13 cellular contexts compared by ENCODE assay signal in the genomic region with DNA sequence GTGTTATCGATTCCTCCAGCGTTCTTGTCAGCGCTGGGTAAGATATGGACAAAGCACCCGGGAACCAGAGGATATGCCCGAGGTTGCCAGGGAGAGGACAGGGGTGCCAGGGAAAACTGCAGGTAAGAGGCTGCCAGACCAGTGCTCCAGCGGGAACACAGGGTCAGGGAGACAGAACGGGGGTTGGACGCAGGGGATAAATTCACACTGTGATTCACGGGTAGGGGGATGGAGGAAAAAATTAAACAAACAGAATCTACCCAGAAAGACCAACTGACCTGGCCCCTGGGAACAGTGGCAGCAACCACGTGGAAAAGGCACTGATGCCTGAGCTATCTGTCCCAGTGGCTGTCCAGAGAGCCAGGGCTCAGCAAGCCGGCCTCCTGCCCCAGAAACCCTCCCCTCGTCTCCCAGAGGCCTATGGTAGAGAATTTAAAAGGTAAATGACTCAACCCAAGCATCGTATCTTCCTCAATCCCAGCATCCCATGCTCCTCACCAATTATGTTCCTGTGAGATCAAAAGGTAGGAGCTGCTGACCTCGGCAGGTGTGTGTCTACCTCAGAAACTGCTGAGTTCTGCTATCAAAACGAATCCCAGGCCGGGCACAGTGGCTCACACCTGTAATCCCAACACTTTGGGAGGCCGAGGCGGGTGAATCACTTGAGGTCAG. TPM values are rescaled to one million over a fixed set of nuclear protein-coding genes. Genes with fewer than 3 reads are reported as not detected.
DNase-seq lines count a peak whose midpoint lies in the region; ATAC-seq and TF ChIP-seq lines count a peak whose summit lies in the region.
"Had no signal": no experiment of that assay in that cellular context is flagged by ENCODE, and none has a peak within 500 bp of the region (broad histone marks: within the 10 kb centered on the region; RNA-seq: fewer than 3 reads in every experiment).

No MANE protein-coding gene starts in this region.

- H3K4me1 Mint-ChIP-seq in activated CD4-positive, alpha-beta T cell treated with anti-CD3 and anti-CD28 coated beads for 36 hours: peaks cover 81% of the 10 kb centered on the region
- H3K4me1 Mint-ChIP-seq in chondrocyte (ENCODE audit: low read depth): peaks cover 71% of the 10 kb centered on the region

- POLR2A ChIA-PET in activated CD4-positive, alpha-beta T cell treated with anti-CD3 and anti-CD28 coated beads for 36 hours (lab: Charles Lee): no interaction called here

- intact Hi-C loops in activated CD4-positive, alpha-beta T cell treated with anti-CD3 and anti-CD28 coated beads for 36 hours (cut with DNase I, micrococcal nuclease): loop anchor here in 1 of 2 experiments (5.0 kb wide), 1 partner anchor 335 kb away; no protein-coding TSS in a partner anchor
- intact Hi-C loops in right lobe of liver (cut with DNase I): no loop called here

- peak overlapping the region; percentile 2 to 39 (median 21) for H3K4me3 ChIP-seq in right lobe of liver
- no peak overlapping the region for H3K4me3 ChIP-seq in suprapubic skin
- H3K4me3 ChIP-seq in WERI-Rb-1 (ENCODE audit: low read depth, low read length): no peak overlapping the region
- H3K4me3 ChIP-seq: breast epithelium had no signal

- WGBS in right lobe of liver (ENCODE audit: insufficient coverage, low coverage, low lambda C conversion rate, missing lambda C conversion rate): 38% methylated on average over 16 of the region's 18 CpGs
- 67% methylated on average over 18 of the region's 18 CpGs for WGBS in suprapubic skin

- TF ChIP-seq CTCF in chondrocyte (IDR thresholded peaks at IDR 0.05) (no peak), right lobe of liver (IDR thresholded peaks at IDR 0.05) (no peak), suprapubic skin (IDR thresholded peaks at IDR 0.05) (no peak), WERI-Rb-1 (IDR thresholded peaks at IDR 0.05; ENCODE audit: low read depth, low read length) (no peak)

- H3K9me3 Mint-ChIP-seq in activated CD4-positive, alpha-beta T cell treated with anti-CD3 and anti-CD28 coated beads for 36 hours (ENCODE audit: low read depth): peaks cover 9% of the 10 kb centered on the region
- H3K9me3 Mint-ChIP-seq in chondrocyte (ENCODE audit: low read depth): no peaks in the 10 kb centered on the region

- peak overlapping the region; percentile 76 for H3K27ac Mint-ChIP-seq in activated CD4-positive, alpha-beta T cell treated with anti-CD3 and anti-CD28 coated beads for 36 hours
- H3K27ac Mint-ChIP-seq in chondrocyte (ENCODE audit: unreplicated experiment): peak overlapping the region; percentile 19
- H3K27ac Mint-ChIP-seq: T-helper 17 cell had no signal

- H3K4me1 ChIP-seq in right lobe of liver: peaks cover 0 to 77% (median 29%) of the 10 kb centered on the region in 4 donors
- peaks cover 55% of the 10 kb centered on the region for H3K4me1 ChIP-seq in suprapubic skin
- H3K4me1 ChIP-seq: breast epithelium had no signal

- CTCF ChIA-PET in activated CD4-positive, alpha-beta T cell treated with anti-CD3 and anti-CD28 coated beads for 36 hours (lab: Charles Lee): interaction anchor here (1.0 kb wide), 1 partner anchor 9 kb away, joined by 3 read pairs; no protein-coding TSS in a partner anchor

- peak overlapping the region; percentile 37 to 82 (median 65) for H3K27ac ChIP-seq in right lobe of liver
- H3K27ac ChIP-seq in suprapubic skin: peak overlapping the region; percentile 60
- no peak overlapping the region for H3K27ac ChIP-seq in WERI-Rb-1
- H3K27ac ChIP-seq: breast epithelium had no signal

- H3K9me3 ChIP-seq in right lobe of liver: no peaks in the 10 kb centered on the region
- H3K9me3 ChIP-seq in suprapubic skin: no peaks in the 10 kb centered on the region
- no peaks in the 10 kb centered on the region for H3K9me3 ChIP-seq in WERI-Rb-1 (ENCODE audit: severe bottlenecking)
- H3K9me3 ChIP-seq: breast epithelium had no signal

- in situ Hi-C loops in ACHN (cut with HindIII; ENCODE audit: low pct_ligation_motif_present, low pct_unique_long_range_greater_than_20kb, low sequenced_read_pairs): no loop called here

- TF ChIP-seq POLR2A in right lobe of liver (IDR thresholded peaks at IDR 0.05): no peak
- no peak for TF ChIP-seq POLR2A in suprapubic skin (IDR thresholded peaks at IDR 0.05)

- no peaks in the 10 kb centered on the region for H3K36me3 ChIP-seq in right lobe of liver
- no peaks in the 10 kb centered on the region for H3K36me3 ChIP-seq in suprapubic skin
- H3K36me3 ChIP-seq in WERI-Rb-1: no peaks in the 10 kb centered on the region
- H3K36me3 ChIP-seq: breast epithelium had no signal

- no peak for DNase-seq in activated CD4-positive, alpha-beta T cell treated with anti-CD3 and anti-CD28 coated beads for 36 hours
- no peak for DNase-seq in activated CD4-positive, alpha-beta T cell treated with anti-CD3 and anti-CD28 coated beads for 1 hour
- DNase-seq in chondrocyte (ENCODE audit: low spot score) (no peak), right lobe of liver (peak; percentile 40 to 88 (median 83)), suprapubic skin (ENCODE audit: low spot score in 2 of 2) (no peak), ACHN (no peak), WERI-Rb-1 (no peak), NCI-H226 (no peak)
- DNase-seq: activated CD8-positive, alpha-beta memory T cell treated with anti-CD3 and anti-CD28 coated beads, Interleukin-2, amount 50 U/mL, for 4 hours; left cardiac atrium; NCI-H1417; T-helper 17 cell had no signal

- H3K27me3 Mint-ChIP-seq in activated CD4-positive, alpha-beta T cell treated with anti-CD3 and anti-CD28 coated beads for 36 hours: no peaks in the 10 kb centered on the region
- H3K27me3 Mint-ChIP-seq in chondrocyte (ENCODE audit: low read depth): no peaks in the 10 kb centered on the region
- H3K27me3 Mint-ChIP-seq: T-helper 17 cell had no signal

- H3K4me3 Mint-ChIP-seq in activated CD4-positive, alpha-beta T cell treated with anti-CD3 and anti-CD28 coated beads for 36 hours: no peak overlapping the region
- H3K4me3 Mint-ChIP-seq in chondrocyte (ENCODE audit: unreplicated experiment): no peak overlapping the region
- H3K4me3 Mint-ChIP-seq: T-helper 17 cell had no signal

- no peak for TF ChIP-seq EP300 in suprapubic skin (IDR thresholded peaks at IDR 0.05)

- H3K27me3 ChIP-seq in right lobe of liver: no peaks in the 10 kb centered on the region
- no peaks in the 10 kb centered on the region for H3K27me3 ChIP-seq in suprapubic skin
- no peaks in the 10 kb centered on the region for H3K27me3 ChIP-seq in WERI-Rb-1 (ENCODE audit: insufficient read depth, low read depth, severe bottlenecking)
- H3K27me3 ChIP-seq: breast epithelium had no signal

- ATAC-seq in activated CD4-positive, alpha-beta T cell treated with anti-CD3 and anti-CD28 coated beads for 36 hours: no peak
- ATAC-seq in right lobe of liver: peak; percentile 42 to 74 (median 64)
- ATAC-seq: T-helper 17 cell had no signal

- peaks cover 29% of the 10 kb centered on the region for H3K36me3 Mint-ChIP-seq in activated CD4-positive, alpha-beta T cell treated with anti-CD3 and anti-CD28 coated beads for 36 hours (ENCODE audit: low read depth)
- no peaks in the 10 kb centered on the region for H3K36me3 Mint-ChIP-seq in chondrocyte (ENCODE audit: low read depth)

RNA-seq across cellular contexts. Expression of gene FOXN3, which starts 49.4 kb away (rescaled TPM):
- 10 to 100 TPM; 69.1 to 76.3 TPM for total RNA-seq in activated CD4-positive, alpha-beta T cell treated with anti-CD3 and anti-CD28 coated beads for 36 hours
- total RNA-seq in chondrocyte (129 to 161 TPM (median 155 TPM) in 3 replicates), right lobe of liver (10 to 100 TPM; 41.5 to 74.2 (median 55.8) TPM), suprapubic skin (100 to 1,000 TPM; 117 to 272 (median 172) TPM)

Comparison
In these comparisons a context has a peak if more than half of its experiments do, and no peak if none do; other contexts are left out.
1. DNase-seq: peak in right lobe of liver (3 of 3); none in activated CD4-positive, alpha-beta T cell treated with anti-CD3 and anti-CD28 coated beads for 36 hours (single experiment), activated CD4-positive, alpha-beta T cell treated with anti-CD3 and anti-CD28 coated beads for 1 hour (single experiment), chondrocyte (single experiment), suprapubic skin (0 of 2), ACHN (single experiment), WERI-Rb-1 (single experiment) and NCI-H226 (single experiment).
2. H3K4me3 ChIP-seq: peak in right lobe of liver (3 of 3); none in suprapubic skin (single experiment) and WERI-Rb-1 (single experiment).